In the genomic region with DNA sequence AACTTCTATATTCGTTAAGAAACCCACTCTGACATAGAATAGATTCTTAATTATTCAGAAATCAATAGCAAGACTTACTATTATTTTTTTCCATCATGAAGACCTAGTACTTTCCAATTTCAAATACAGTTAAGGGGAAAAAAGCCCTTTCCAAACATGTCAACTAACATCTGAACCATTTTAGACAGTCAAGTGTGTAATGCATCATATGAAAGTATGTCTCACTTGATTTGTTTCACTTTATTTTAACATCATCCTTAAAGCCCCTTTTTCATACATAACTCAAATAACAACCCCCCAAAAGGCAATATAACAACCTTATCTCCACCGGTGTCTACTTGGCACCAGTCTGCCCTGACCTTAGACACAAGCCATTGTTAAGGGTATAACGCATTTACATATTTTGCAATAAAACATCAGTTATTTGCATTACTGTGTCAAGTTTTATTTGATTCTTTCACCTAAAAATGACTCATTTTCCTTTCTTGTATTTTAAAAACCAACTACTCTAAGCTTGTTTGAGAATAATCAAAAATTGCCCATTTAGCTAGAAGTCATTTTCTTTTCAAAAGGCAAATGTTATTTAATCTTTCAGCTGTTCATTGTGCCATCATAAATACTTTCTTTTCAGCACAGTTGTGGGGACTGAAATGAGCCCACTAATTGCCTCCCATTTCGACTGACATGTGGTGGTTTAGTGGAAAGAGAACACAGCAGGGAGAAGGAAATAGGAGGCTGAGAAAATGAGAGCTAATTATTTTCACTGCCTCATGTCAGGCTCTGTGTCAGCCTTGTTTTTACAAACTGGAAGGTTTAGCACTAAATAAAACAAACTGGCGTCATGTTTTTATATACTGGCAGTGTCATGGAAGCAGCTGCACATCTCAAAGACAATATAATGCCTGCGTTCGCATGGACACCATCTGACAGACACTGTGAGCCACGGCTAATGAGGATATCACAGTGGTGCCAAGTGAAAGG, we compare ENCODE assay signal across 1 cellular context.
TF ChIP-seq lines count a peak whose summit lies in the region.

No MANE protein-coding gene starts in this region.

TF ChIP-seq in HEK293, 187 proteins besides CTCF, POLR2A, EP300 and RAD21 (continued from another document):
- TF ChIP-seq ZNF138 (tag by site-specific recombination; IDR thresholded peaks at IDR 0.05; ENCODE audit: borderline replicate concordance), result no peak
- peak; percentile 75 for TF ChIP-seq OSR2 (tag by site-specific recombination; IDR thresholded peaks at IDR 0.05)
- TF ChIP-seq ZNF121 (tag by site-specific recombination; IDR thresholded peaks at IDR 0.05), result no peak
- TF ChIP-seq IKZF3 (tag by site-specific recombination; IDR thresholded peaks at IDR 0.05), result peak; percentile 82
- TF ChIP-seq ZNF600 (tag by site-specific recombination; IDR thresholded peaks at IDR 0.05), result peak; percentile 71
- no peak for TF ChIP-seq ZNF76 (tag by site-specific recombination; IDR thresholded peaks at IDR 0.05; ENCODE audit: borderline replicate concordance, low read depth)
- peak; percentile 42; the same call in 1 of the 2 replicates for TF ChIP-seq ZIC2 (tag by site-specific recombination; IDR thresholded peaks at IDR 0.05)
